In the genomic region with DNA sequence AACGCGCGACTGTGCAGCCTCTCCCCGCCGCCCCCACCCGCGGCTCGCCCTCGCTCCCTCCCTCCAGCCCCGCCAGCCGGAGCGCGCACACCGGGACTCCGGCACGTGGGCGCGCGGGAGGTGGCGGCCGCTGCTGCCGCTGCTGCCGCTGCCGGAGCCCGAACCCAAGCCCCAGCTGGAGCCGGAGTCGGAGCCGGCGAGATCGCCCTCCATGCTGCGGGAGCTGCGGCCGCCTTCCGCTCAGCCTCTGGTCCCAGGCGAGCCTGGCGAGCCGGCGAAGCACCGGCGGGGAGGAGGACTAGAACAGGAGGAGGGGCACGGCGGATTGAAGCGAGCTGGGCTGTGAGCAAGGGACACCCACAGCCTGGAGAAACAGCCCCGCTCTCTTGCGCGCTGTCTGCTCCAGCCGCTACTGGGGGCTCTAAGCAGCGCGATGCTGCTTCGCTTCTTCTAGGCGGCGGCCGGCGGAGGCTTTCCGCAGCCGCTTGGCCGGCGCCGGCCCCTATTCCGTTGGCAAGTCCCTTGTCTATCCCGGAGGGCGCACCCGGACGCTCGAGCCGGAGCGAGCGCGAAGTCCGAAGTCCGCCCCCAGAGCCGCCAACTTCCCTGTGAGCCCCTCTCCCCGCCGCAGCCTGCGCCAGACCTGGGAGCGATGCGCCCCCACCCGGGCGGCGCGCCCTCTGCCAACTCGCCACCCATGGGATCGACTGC, we compare ENCODE assay signal across 8 cellular contexts.
DNase-seq lines count a peak whose midpoint lies in the region; ATAC-seq and TF ChIP-seq lines count a peak whose summit lies in the region.

No MANE protein-coding gene starts in this region.

- TF ChIP-seq POLR2A in gastrocnemius medialis (IDR thresholded peaks at IDR 0.05) = no peak

- BruUV-seq in mammary epithelial cell (replicated peaks; lab: Mats Ljungman, UMichigan) = no TSS peak

- H3K36me3 ChIP-seq in mammary epithelial cell (ENCODE audit: insufficient read depth, low read length) (no peaks in the 10 kb centered on the region), gastrocnemius medialis (no peaks in the 10 kb centered on the region)

- H3K27ac ChIP-seq in mammary epithelial cell (ENCODE audit: insufficient read depth, low read depth, low read length) (no peak overlapping the region), gastrocnemius medialis (peak overlapping the region; percentile 56 to 77 (median 69))

- H3K4me1 ChIP-seq in mammary epithelial cell (ENCODE audit: insufficient read depth, low read length) = peaks cover 8% of the 10 kb centered on the region
- peaks cover 24 to 39% of the 10 kb centered on the region in 2 donors for H3K4me1 ChIP-seq in gastrocnemius medialis

- peak overlapping the region; percentile 50 for H2AFZ ChIP-seq in mammary epithelial cell (ENCODE audit: low read depth, low read length)

- TF ChIP-seq CTCF in mammary epithelial cell (conservative IDR thresholded peaks at IDR 0.05 in 1 of 2, IDR thresholded peaks at IDR 0.05 in 1 of 2; ENCODE audit: extremely low read depth in 1 of 2, insufficient read depth in 1 of 2, low read depth in 1 of 2, low read length in 2 of 2) (no peak), gastrocnemius medialis (IDR thresholded peaks at IDR 0.05 in 4 of 5, conservative IDR thresholded peaks at IDR 0.05 in 1 of 5) (no peak)

- ATAC-seq in gastrocnemius medialis = peak; percentile 32 to 40

- DNase-seq in NCI-H1436 (lab: John Stamatoyannopoulos, UW) (peak; percentile 55), NCI-H1436 treated with DMSO at 0.1 percent for 48 hours (lab: John Stamatoyannopoulos, UW) (no peak), mammary epithelial cell (peak; percentile 34), iPS-NIHi7 (ENCODE audit: extremely low spot score) (peak; percentile 67), gastrocnemius medialis (peak in 1 of 2 donors; percentile 38), MV-4-11 (lab: John Stamatoyannopoulos, UW) (no peak)
- DNase-seq in stimulated activated CD4-positive, alpha-beta T cell treated with anti-CD3 and anti-CD28 coated beads, Interleukin-15, amount 100 ng/mL, for 24 hours = no peak
- no peak for DNase-seq in stimulated activated CD4-positive, alpha-beta T cell treated with anti-CD3 and anti-CD28 coated beads, Interleukin-2, amount 100 ng/mL, for 24 hours

- CTCF ChIA-PET in mammary epithelial cell (lab: Charles Lee; ENCODE audit: low non-redundant PET) = no interaction called here

- no peaks in the 10 kb centered on the region for H4K20me1 ChIP-seq in mammary epithelial cell (ENCODE audit: insufficient read depth, low read length)

- H3K9me3 ChIP-seq in mammary epithelial cell (replicated peaks; ENCODE audit: insufficient read depth, low read length) (no peaks in the 10 kb centered on the region), gastrocnemius medialis (no peaks in the 10 kb centered on the region)

- H3K4me2 ChIP-seq in mammary epithelial cell (ENCODE audit: insufficient read depth, low read depth, low read length) = peak overlapping the region; percentile 79

- intact Hi-C loops in mammary epithelial cell (cut with micrococcal nuclease) (no loop called here), gastrocnemius medialis (cut with DNase I; ENCODE audit: low total_unique reads) (loop anchor here (5.0 kb wide), 1 partner anchor 94 kb away; no protein-coding TSS in a partner anchor)

- H3K27me3 ChIP-seq in mammary epithelial cell (ENCODE audit: insufficient read depth, low read length) (peaks cover 29% of the 10 kb centered on the region), gastrocnemius medialis (peaks cover 0 to 11% (median 0%) of the 10 kb centered on the region in 3 donors)

- peak overlapping the region; percentile 30 to 49 (median 37) for H3K4me3 ChIP-seq in mammary epithelial cell (replicated peaks in 1 of 3; ENCODE audit: insufficient read depth in 1 of 3, low read depth in 2 of 3, low read length in 3 of 3)
- peak overlapping the region; percentile 59 to 79 (median 63) for H3K4me3 ChIP-seq in gastrocnemius medialis

- in situ Hi-C loops in mammary epithelial cell (cut with MboI; ENCODE audit: low sequenced_read_pairs in 2 of 2) (no loop called here), gastrocnemius medialis (cut with MboI; ENCODE audit: low sequenced_read_pairs in 4 of 4) (no loop called here)

- no peaks in the 10 kb centered on the region for H3K79me2 ChIP-seq in mammary epithelial cell (ENCODE audit: insufficient read depth, low read length)

- no peak overlapping the region for H3K9ac ChIP-seq in mammary epithelial cell (ENCODE audit: insufficient read depth, low read length)

- whole genome bisulfite sequencing in mammary epithelial cell (ENCODE audit: low coverage, missing lambda C conversion rate) = 2% methylated on average over 8 of the region's 83 CpGs

- dilution Hi-C loops in mammary epithelial cell (cut with HindIII; ENCODE audit: low sequenced_read_pairs) = no loop called here

Comparison
In these comparisons a context has a peak if more than half of its experiments do, and no peak if none do; other contexts are left out.
1. DNase-seq: peak in NCI-H1436 (single experiment), mammary epithelial cell (single experiment) and iPS-NIHi7 (single experiment); none in NCI-H1436 treated with DMSO at 0.1 percent for 48 hours (single experiment), MV-4-11 (single experiment), stimulated activated CD4-positive, alpha-beta T cell treated with anti-CD3 and anti-CD28 coated beads, Interleukin-15, amount 100 ng/mL, for 24 hours (single experiment) and stimulated activated CD4-positive, alpha-beta T cell treated with anti-CD3 and anti-CD28 coated beads, Interleukin-2, amount 100 ng/mL, for 24 hours (0 of 2).